In genomic region chr20:56983813-56984212, GRCh38 we compare ENCODE assay signal across 1 cellular context.
TF ChIP-seq lines count a peak whose summit lies in the region.

No MANE protein-coding gene starts in this region.

TF ChIP-seq in H1, 55 proteins besides CTCF, POLR2A, EP300 and RAD21:
- TF ChIP-seq YY1 (IDR thresholded peaks at IDR 0.05; ENCODE audit: low read depth, low read length) (peak; percentile 66; the same call in 1 of the 2 replicates), SAP30 (IDR thresholded peaks at IDR 0.05; ENCODE audit: insufficient read depth, insufficient replicate concordance, low read length) (no peak)
